ENCODE assay signal across 8 cellular contexts in genomic region chr3:142447852-142448315, GRCh38. TPM values are rescaled to one million over a fixed set of nuclear protein-coding genes. Genes with fewer than 3 reads are reported as not detected.
DNase-seq lines count a peak whose midpoint lies in the region; ATAC-seq and TF ChIP-seq lines count a peak whose summit lies in the region.

A gene with protein sequence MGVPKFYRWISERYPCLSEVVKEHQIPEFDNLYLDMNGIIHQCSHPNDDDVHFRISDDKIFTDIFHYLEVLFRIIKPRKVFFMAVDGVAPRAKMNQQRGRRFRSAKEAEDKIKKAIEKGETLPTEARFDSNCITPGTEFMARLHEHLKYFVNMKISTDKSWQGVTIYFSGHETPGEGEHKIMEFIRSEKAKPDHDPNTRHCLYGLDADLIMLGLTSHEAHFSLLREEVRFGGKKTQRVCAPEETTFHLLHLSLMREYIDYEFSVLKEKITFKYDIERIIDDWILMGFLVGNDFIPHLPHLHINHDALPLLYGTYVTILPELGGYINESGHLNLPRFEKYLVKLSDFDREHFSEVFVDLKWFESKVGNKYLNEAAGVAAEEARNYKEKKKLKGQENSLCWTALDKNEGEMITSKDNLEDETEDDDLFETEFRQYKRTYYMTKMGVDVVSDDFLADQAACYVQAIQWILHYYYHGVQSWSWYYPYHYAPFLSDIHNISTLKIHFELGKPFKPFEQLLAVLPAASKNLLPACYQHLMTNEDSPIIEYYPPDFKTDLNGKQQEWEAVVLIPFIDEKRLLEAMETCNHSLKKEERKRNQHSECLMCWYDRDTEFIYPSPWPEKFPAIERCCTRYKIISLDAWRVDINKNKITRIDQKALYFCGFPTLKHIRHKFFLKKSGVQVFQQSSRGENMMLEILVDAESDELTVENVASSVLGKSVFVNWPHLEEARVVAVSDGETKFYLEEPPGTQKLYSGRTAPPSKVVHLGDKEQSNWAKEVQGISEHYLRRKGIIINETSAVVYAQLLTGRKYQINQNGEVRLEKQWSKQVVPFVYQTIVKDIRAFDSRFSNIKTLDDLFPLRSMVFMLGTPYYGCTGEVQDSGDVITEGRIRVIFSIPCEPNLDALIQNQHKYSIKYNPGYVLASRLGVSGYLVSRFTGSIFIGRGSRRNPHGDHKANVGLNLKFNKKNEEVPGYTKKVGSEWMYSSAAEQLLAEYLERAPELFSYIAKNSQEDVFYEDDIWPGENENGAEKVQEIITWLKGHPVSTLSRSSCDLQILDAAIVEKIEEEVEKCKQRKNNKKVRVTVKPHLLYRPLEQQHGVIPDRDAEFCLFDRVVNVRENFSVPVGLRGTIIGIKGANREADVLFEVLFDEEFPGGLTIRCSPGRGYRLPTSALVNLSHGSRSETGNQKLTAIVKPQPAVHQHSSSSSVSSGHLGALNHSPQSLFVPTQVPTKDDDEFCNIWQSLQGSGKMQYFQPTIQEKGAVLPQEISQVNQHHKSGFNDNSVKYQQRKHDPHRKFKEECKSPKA (N-terminal part only) (minus strand): TSS chr3:142448037. CDS start chr3:142447944, 93 bp downstream.

- DNase-seq in GF-D8 (lab: John Stamatoyannopoulos, UW) = peak; percentile 46
- peak; percentile 84 for DNase-seq in MV-4-11 (lab: John Stamatoyannopoulos, UW)
- peak; percentile 88 to 94 for DNase-seq in SJSA1 (ENCODE audit: low read depth in 1 of 2, low spot score in 2 of 2)
- DNase-seq in activated naive CD4-positive, alpha-beta T cell (lab: John Stamatoyannopoulos, UW) = peak; percentile 68 to 93 (median 84)
- DNase-seq in foreskin keratinocyte = peak; percentile 66 to 82
- peak; percentile 99 for DNase-seq in neural progenitor cell (ENCODE audit: low spot score)

- peak within 1 kb of the TSS; percentile 98 for H3K4me3 Mint-ChIP-seq in neural progenitor cell

- H3K27ac ChIP-seq in HEK293 (ENCODE audit: extremely low read depth, low read depth, low read length) (peak within 1 kb of the TSS; percentile 86), SJSA1 (peak within 1 kb of the TSS; percentile 94), foreskin keratinocyte (peak within 1 kb of the TSS; percentile 96), neural progenitor cell (peak within 1 kb of the TSS; percentile 89), stomach smooth muscle (ENCODE audit: low read length) (peak within 1 kb of the TSS; percentile 92)

- CTCF ChIA-PET in HEK293 (lab: Yijun Ruan, JAX) = no interaction called here

- no peaks in the 10 kb centered on the region for H3K27me3 ChIP-seq in SJSA1 (replicated peaks)
- no peaks in the 10 kb centered on the region for H3K27me3 ChIP-seq in foreskin keratinocyte
- H3K27me3 ChIP-seq in neural progenitor cell = no peaks in the 10 kb centered on the region
- no peaks in the 10 kb centered on the region for H3K27me3 ChIP-seq in stomach smooth muscle (ENCODE audit: control insufficient read depth in 1 of 2, insufficient read depth in 2 of 2, low read length in 2 of 2)

- TF ChIP-seq CTCF in HEK293 (tag by site-specific recombination; IDR thresholded peaks at IDR 0.05) = no peak
- no peak for TF ChIP-seq CTCF in foreskin keratinocyte (conservative IDR thresholded peaks at IDR 0.05)
- TF ChIP-seq CTCF in neural progenitor cell (IDR thresholded peaks at IDR 0.05) = no peak

- H3K27ac Mint-ChIP-seq in neural progenitor cell = peak within 1 kb of the TSS; percentile 89

- peaks cover 49% of the 10 kb centered on the region for H3K79me2 ChIP-seq in neural progenitor cell (ENCODE audit: low read depth)

- H3K4me3 ChIP-seq in HEK293 (ENCODE audit: low read depth, low read length) = peak within 1 kb of the TSS; percentile 73
- H3K4me3 ChIP-seq in SJSA1 = peak within 1 kb of the TSS; percentile 70
- peak within 1 kb of the TSS; percentile 80 for H3K4me3 ChIP-seq in neural progenitor cell
- peak within 1 kb of the TSS; percentile 89 to 99 for H3K4me3 ChIP-seq in stomach smooth muscle (ENCODE audit: low read length in 2 of 2)

- peaks cover 21% of the 10 kb centered on the region for H3K4me1 Mint-ChIP-seq in neural progenitor cell

- peaks cover 6% of the 10 kb centered on the region for H3K9me3 Mint-ChIP-seq in neural progenitor cell

- no peaks in the 10 kb centered on the region; the same call in 1 of the 2 replicates for H3K4me1 ChIP-seq in HEK293 (ENCODE audit: control insufficient read depth, insufficient read depth, low read length)
- H3K4me1 ChIP-seq in SJSA1 (replicated peaks) = peaks cover 12% of the 10 kb centered on the region
- peaks cover 18% of the 10 kb centered on the region for H3K4me1 ChIP-seq in foreskin keratinocyte
- H3K4me1 ChIP-seq in neural progenitor cell = peaks cover 17% of the 10 kb centered on the region
- H3K4me1 ChIP-seq in stomach smooth muscle (ENCODE audit: control insufficient read depth, insufficient read depth, low read length) = no peaks in the 10 kb centered on the region

- peak; percentile 90 for ATAC-seq in foreskin keratinocyte

- H3K9me3 ChIP-seq in HEK293 (ENCODE audit: control insufficient read depth, insufficient read depth, low read depth, low read length) (no peaks in the 10 kb centered on the region), SJSA1 (replicated peaks) (no peaks in the 10 kb centered on the region), neural progenitor cell (ENCODE audit: low read depth) (no peaks in the 10 kb centered on the region), stomach smooth muscle (ENCODE audit: control insufficient read depth in 2 of 2, low read length in 2 of 2) (no peaks in the 10 kb centered on the region)

- H3K9ac ChIP-seq in neural progenitor cell (peak within 1 kb of the TSS; percentile 98), stomach smooth muscle (ENCODE audit: low read length in 2 of 2) (peak within 1 kb of the TSS; percentile 91 to 100)

- H3K4me2 ChIP-seq in neural progenitor cell = peak within 1 kb of the TSS; percentile 87

- peaks cover 5% of the 10 kb centered on the region for H3F3A ChIP-seq in neural progenitor cell (ENCODE audit: low read depth)

- H3K36me3 ChIP-seq in HEK293 (ENCODE audit: control insufficient read depth in 2 of 2, insufficient read depth in 1 of 2, low read length in 2 of 2) = peaks cover 0 to 30% of the 10 kb centered on the region in 2 experiments; a peak in 1 of 3 replicates
- peaks cover 22% of the 10 kb centered on the region for H3K36me3 ChIP-seq in SJSA1
- no peaks in the 10 kb centered on the region for H3K36me3 ChIP-seq in neural progenitor cell
- peaks cover 0 to 3% of the 10 kb centered on the region in 2 donors for H3K36me3 ChIP-seq in stomach smooth muscle (ENCODE audit: control insufficient read depth in 2 of 2, insufficient read depth in 2 of 2, low read length in 2 of 2)

- peaks cover 14% of the 10 kb centered on the region for H3K36me3 Mint-ChIP-seq in neural progenitor cell

- POLR2A ChIA-PET in HEK293 (lab: Yijun Ruan, JAX) = no interaction called here

- peaks cover 4% of the 10 kb centered on the region for H3K27me3 Mint-ChIP-seq in neural progenitor cell (ENCODE audit: insufficient read depth, low read depth)

- H2AFZ ChIP-seq in neural progenitor cell (replicated peaks) = peak within 1 kb of the TSS; percentile 91

- no peaks in the 10 kb centered on the region for H4K20me1 ChIP-seq in neural progenitor cell (ENCODE audit: low read depth)

TF ChIP-seq in HEK293, 187 proteins besides CTCF, POLR2A, EP300 and RAD21 (continues in another document):
- TF ChIP-seq, protein P1, sequence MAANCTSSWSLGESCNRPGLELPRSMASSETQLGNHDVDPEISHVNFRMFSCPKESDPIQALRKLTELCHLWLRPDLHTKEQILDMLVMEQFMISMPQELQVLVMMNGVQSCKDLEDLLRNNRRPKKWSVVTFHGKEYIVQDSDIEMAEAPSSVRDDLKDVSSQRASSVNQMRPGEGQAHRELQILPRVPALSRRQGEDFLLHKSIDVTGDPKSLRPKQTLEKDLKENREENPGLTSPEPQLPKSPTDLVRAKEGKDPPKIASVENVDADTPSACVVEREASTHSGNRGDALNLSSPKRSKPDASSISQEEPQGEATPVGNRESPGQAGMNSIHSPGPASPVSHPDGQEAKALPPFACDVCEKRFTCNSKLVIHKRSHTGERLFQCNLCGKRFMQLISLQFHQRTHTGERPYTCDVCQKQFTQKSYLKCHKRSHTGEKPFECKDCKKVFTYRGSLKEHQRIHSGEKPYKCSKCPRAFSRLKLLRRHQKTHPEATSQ (tag by site-specific recombination; IDR thresholded peaks at IDR 0.05) = no peak
- TF ChIP-seq, protein P2, sequence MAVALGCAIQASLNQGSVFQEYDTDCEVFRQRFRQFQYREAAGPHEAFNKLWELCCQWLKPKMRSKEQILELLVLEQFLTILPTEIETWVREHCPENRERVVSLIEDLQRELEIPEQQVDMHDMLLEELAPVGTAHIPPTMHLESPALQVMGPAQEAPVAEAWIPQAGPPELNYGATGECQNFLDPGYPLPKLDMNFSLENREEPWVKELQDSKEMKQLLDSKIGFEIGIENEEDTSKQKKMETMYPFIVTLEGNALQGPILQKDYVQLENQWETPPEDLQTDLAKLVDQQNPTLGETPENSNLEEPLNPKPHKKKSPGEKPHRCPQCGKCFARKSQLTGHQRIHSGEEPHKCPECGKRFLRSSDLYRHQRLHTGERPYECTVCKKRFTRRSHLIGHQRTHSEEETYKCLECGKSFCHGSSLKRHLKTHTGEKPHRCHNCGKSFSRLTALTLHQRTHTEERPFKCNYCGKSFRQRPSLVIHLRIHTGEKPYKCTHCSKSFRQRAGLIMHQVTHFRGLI (tag by site-specific recombination; IDR thresholded peaks at IDR 0.05) = no peak
- TF ChIP-seq, protein P3, sequence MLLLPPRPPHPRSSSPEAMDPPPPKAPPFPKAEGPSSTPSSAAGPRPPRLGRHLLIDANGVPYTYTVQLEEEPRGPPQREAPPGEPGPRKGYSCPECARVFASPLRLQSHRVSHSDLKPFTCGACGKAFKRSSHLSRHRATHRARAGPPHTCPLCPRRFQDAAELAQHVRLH (tag by site-specific recombination; IDR thresholded peaks at IDR 0.05) = no peak
- TF ChIP-seq ZNF626 (tag by site-specific recombination; IDR thresholded peaks at IDR 0.05) = no peak
- peak; percentile 57 for TF ChIP-seq ZXDB (tag by site-specific recombination; IDR thresholded peaks at IDR 0.05)
- TF ChIP-seq ZNF366 (tag by site-specific recombination; conservative IDR thresholded peaks at IDR 0.05) = no peak
- TF ChIP-seq GLI2 (tag by site-specific recombination; IDR thresholded peaks at IDR 0.05; ENCODE audit: borderline replicate concordance, low read depth) = no peak

RNA-seq across cellular contexts. Expression of the gene that starts here (rescaled TPM):
- total RNA-seq in SJSA1 (2014; rRNA removed; shearing (Covaris generic)) = 13.6 and 17.4 TPM in 2 replicates
- total RNA-seq in foreskin keratinocyte (16.6 and 17.9 TPM in 2 replicates), neural progenitor cell (ENCODE audit: low replicate concordance) (23.0 and 40.1 TPM in 2 replicates)
- polyA plus RNA-seq in foreskin keratinocyte = 1.3 and 1.4 TPM in 2 replicates

Comparison
In these comparisons a context has a peak if more than half of its experiments do, and no peak if none do; other contexts are left out.
1. Peak in every context shown above with its lines: DNase-seq, ATAC-seq, H3K4me3 ChIP-seq and H3K27ac ChIP-seq.
2. DNase-seq: peak in every context shown above with its lines; median percentile 99 in neural progenitor cell; 91 in SJSA1; 84 in MV-4-11; 84 in activated naive CD4-positive, alpha-beta T cell; 74 in foreskin keratinocyte; 46 in GF-D8.